1 cellular context compared by ENCODE assay signal in genomic region chr5:73201547-73202513, GRCh38.
TF ChIP-seq lines count a peak whose summit lies in the region.

No MANE protein-coding gene starts in this region.

TF ChIP-seq in HepG2, 621 proteins besides CTCF, POLR2A, EP300 and RAD21 (continued from another document and continues in another):
- 0 out of 2 replicates have a peak, but pooled peaks have one; percentile 34 for TF ChIP-seq ZBTB43 (CRISPR knock-in tag; conservative IDR thresholded peaks at IDR 0.05)
- no peak for TF ChIP-seq MNT (IDR thresholded peaks at IDR 0.05)
- TF ChIP-seq UBTF (CRISPR knock-in tag; IDR thresholded peaks at IDR 0.05) = no peak
- TF ChIP-seq EED (CRISPR knock-in tag; IDR thresholded peaks at IDR 0.05) = peak; percentile 47; the same call in 1 of the 2 replicates
- 0 out of 4 replicates have a peak, but pooled peaks of 1 of the 2 experiments have one; percentile 26 for TF ChIP-seq HMGXB4 (CRISPR knock-in tag; IDR thresholded peaks at IDR 0.05; ENCODE audit: borderline replicate concordance in 1 of 2, low read depth in 1 of 2)
- peak; percentile 64; the same call in 1 of the 2 replicates for TF ChIP-seq ZNF766 (CRISPR knock-in tag; IDR thresholded peaks at IDR 0.05; ENCODE audit: borderline replicate concordance)
- TF ChIP-seq ZSCAN31 (CRISPR knock-in tag; IDR thresholded peaks at IDR 0.05; ENCODE audit: low read depth) = 0 out of 2 replicates have a peak, but pooled peaks have one; percentile 27
- peak; percentile 74; the same call in 1 of the 2 replicates for TF ChIP-seq KDM2A (CRISPR knock-in tag; IDR thresholded peaks at IDR 0.05; ENCODE audit: borderline replicate concordance, low read depth)
- no peak for TF ChIP-seq ZNF512B (CRISPR knock-in tag; IDR thresholded peaks at IDR 0.05; ENCODE audit: borderline replicate concordance)
- TF ChIP-seq PRPF4 (IDR thresholded peaks at IDR 0.05; ENCODE audit: low read depth, low read length, poor library complexity, severe bottlenecking) = no peak
- TF ChIP-seq RAD51 (IDR thresholded peaks at IDR 0.05; ENCODE audit: borderline replicate concordance) = peak; percentile 35; the same call in 1 of the 2 replicates
- TF ChIP-seq ATF2 (CRISPR knock-in tag; IDR thresholded peaks at IDR 0.05) = no peak
- TF ChIP-seq ZBTB7B (CRISPR knock-in tag; IDR thresholded peaks at IDR 0.05) = no peak
- TF ChIP-seq HNRNPL (IDR thresholded peaks at IDR 0.05; ENCODE audit: low read depth, low read length) = peak; percentile 83
- no peak for TF ChIP-seq REST (IDR thresholded peaks at IDR 0.05; ENCODE audit: borderline replicate concordance in 1 of 2, low read depth in 1 of 2, low read length in 2 of 2)
- TF ChIP-seq SNAPC2 (CRISPR knock-in tag; IDR thresholded peaks at IDR 0.05) = no peak
- TF ChIP-seq ZNF790 (CRISPR knock-in tag; IDR thresholded peaks at IDR 0.05; ENCODE audit: borderline replicate concordance) = no peak
- TF ChIP-seq ZNF263 (CRISPR knock-in tag; IDR thresholded peaks at IDR 0.05) = no peak
- TF ChIP-seq ZNF512 (CRISPR knock-in tag; IDR thresholded peaks at IDR 0.05) = no peak
- peak in 1 of 2 experiments; percentile 23; a peak in 1 of 4 replicates for TF ChIP-seq KLF16 (CRISPR knock-in tag; IDR thresholded peaks at IDR 0.05)
- no peak for TF ChIP-seq HIC2 (CRISPR knock-in tag; IDR thresholded peaks at IDR 0.05; ENCODE audit: low read depth)
- TF ChIP-seq TBL1XR1 (IDR thresholded peaks at IDR 0.05; ENCODE audit: borderline replicate concordance, low read length, partially characterized antibody) = no peak
- 0 out of 2 replicates have a peak, but pooled peaks have one; percentile 26 for TF ChIP-seq SAP130 (CRISPR knock-in tag; IDR thresholded peaks at IDR 0.05; ENCODE audit: low read depth)
- TF ChIP-seq NR2F2 (IDR thresholded peaks at IDR 0.05; ENCODE audit: borderline replicate concordance, low read depth) = no peak
- no peak for TF ChIP-seq DDIT3 (CRISPR knock-in tag; IDR thresholded peaks at IDR 0.05)
- TF ChIP-seq PHF5A (CRISPR knock-in tag; IDR thresholded peaks at IDR 0.05; ENCODE audit: low read depth, unreplicated experiment) = no peak
- no peak for TF ChIP-seq ZKSCAN8 (CRISPR knock-in tag; IDR thresholded peaks at IDR 0.05; ENCODE audit: borderline replicate concordance)
- TF ChIP-seq DZIP1 (CRISPR knock-in tag; IDR thresholded peaks at IDR 0.05) = 0 out of 2 replicates have a peak, but pooled peaks have one; percentile 51
- TF ChIP-seq ZNF292 (CRISPR knock-in tag; IDR thresholded peaks at IDR 0.05; ENCODE audit: borderline replicate concordance, low read depth) = no peak
- TF ChIP-seq PTBP1 (IDR thresholded peaks at IDR 0.05; ENCODE audit: low read depth, low read length, poor library complexity, severe bottlenecking) = no peak
- TF ChIP-seq DPF2 (CRISPR knock-in tag; IDR thresholded peaks at IDR 0.05; ENCODE audit: borderline replicate concordance, low read depth) = no peak
